ENCODE assay signal across 1 cellular context in the genomic region with DNA sequence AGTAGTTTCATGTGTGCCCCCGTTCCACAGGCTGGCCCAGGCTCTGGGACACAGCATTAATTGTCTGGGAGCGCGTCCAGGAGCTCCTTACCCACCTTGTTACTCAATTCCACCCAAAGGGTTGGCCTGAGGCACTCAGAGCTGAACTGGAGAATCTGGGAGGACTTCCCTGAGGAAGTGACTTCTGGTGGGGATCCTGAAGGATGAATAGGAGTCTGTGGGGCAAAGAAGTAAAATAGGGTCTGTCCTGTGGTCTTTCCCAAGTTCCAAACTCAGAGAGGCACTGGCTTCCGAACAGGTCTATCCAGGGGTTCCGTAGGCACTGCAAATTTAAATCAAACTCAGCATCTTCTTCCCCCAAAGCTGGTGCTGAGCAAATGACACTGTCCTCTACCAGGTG.
TF ChIP-seq lines count a peak whose summit lies in the region.

No MANE protein-coding gene starts in this region.

TF ChIP-seq in SK-N-SH, 30 proteins besides CTCF, POLR2A, EP300 and RAD21:
- TF ChIP-seq, protein P1, sequence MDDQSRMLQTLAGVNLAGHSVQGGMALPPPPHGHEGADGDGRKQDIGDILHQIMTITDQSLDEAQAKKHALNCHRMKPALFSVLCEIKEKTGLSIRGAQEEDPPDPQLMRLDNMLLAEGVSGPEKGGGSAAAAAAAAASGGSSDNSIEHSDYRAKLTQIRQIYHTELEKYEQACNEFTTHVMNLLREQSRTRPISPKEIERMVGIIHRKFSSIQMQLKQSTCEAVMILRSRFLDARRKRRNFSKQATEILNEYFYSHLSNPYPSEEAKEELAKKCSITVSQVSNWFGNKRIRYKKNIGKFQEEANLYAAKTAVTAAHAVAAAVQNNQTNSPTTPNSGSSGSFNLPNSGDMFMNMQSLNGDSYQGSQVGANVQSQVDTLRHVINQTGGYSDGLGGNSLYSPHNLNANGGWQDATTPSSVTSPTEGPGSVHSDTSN (IDR thresholded peaks at IDR 0.05), result no peak
- no peak for TF ChIP-seq SIN3A (IDR thresholded peaks at IDR 0.05; ENCODE audit: borderline replicate concordance, low read depth, low read length)
- no peak for TF ChIP-seq NRF1 (IDR thresholded peaks at IDR 0.05; ENCODE audit: low read depth, low read length)
- TF ChIP-seq, protein P2, sequence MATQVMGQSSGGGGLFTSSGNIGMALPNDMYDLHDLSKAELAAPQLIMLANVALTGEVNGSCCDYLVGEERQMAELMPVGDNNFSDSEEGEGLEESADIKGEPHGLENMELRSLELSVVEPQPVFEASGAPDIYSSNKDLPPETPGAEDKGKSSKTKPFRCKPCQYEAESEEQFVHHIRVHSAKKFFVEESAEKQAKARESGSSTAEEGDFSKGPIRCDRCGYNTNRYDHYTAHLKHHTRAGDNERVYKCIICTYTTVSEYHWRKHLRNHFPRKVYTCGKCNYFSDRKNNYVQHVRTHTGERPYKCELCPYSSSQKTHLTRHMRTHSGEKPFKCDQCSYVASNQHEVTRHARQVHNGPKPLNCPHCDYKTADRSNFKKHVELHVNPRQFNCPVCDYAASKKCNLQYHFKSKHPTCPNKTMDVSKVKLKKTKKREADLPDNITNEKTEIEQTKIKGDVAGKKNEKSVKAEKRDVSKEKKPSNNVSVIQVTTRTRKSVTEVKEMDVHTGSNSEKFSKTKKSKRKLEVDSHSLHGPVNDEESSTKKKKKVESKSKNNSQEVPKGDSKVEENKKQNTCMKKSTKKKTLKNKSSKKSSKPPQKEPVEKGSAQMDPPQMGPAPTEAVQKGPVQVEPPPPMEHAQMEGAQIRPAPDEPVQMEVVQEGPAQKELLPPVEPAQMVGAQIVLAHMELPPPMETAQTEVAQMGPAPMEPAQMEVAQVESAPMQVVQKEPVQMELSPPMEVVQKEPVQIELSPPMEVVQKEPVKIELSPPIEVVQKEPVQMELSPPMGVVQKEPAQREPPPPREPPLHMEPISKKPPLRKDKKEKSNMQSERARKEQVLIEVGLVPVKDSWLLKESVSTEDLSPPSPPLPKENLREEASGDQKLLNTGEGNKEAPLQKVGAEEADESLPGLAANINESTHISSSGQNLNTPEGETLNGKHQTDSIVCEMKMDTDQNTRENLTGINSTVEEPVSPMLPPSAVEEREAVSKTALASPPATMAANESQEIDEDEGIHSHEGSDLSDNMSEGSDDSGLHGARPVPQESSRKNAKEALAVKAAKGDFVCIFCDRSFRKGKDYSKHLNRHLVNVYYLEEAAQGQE (IDR thresholded peaks at IDR 0.05; ENCODE audit: low read depth, low read length), result no peak
- TF ChIP-seq RFX5 (IDR thresholded peaks at IDR 0.05; ENCODE audit: low read length), result no peak
